In genomic region chr11:129364143-129364654, GRCh38 we compare ENCODE assay signal across 8 cellular contexts. TPM values are rescaled to one million over a fixed set of nuclear protein-coding genes. Genes with fewer than 3 reads are reported as not detected.
A peak's percentile ranks its signal among the peaks of the same experiment; 100 is the strongest.
DNase-seq lines count a peak whose midpoint lies in the region; TF ChIP-seq lines count a peak whose summit lies in the region.

No MANE protein-coding gene starts in this region.

- DNase-seq in GM10248 (ENCODE audit: extremely low spot score) (peak; percentile 69), HCEC 1CT (peak; percentile 82), MG63 (peak; percentile 79), SJCRH30 (peak; percentile 75 to 85), head of caudate nucleus (peak; percentile 57 to 89 (median 79)), progenitor cell of endocrine pancreas (ENCODE audit: low spot score, unreplicated experiment) (peak; percentile 81), uterus (peak; percentile 26 to 56)
- DNase-seq in activated naive CD4-positive, alpha-beta T cell (lab: John Stamatoyannopoulos, UW) = peak; percentile 27 to 67 (median 48)

- peaks cover 12% of the 10 kb centered on the region for H3K9me3 Mint-ChIP-seq in progenitor cell of endocrine pancreas (ENCODE audit: low read depth)

- H3K4me3 ChIP-seq in MG63 (no peak overlapping the region), SJCRH30 (no peak overlapping the region), uterus (no peak overlapping the region)

- H3K9me3 ChIP-seq in MG63 (peaks cover 12% of the 10 kb centered on the region), SJCRH30 (replicated peaks) (no peaks in the 10 kb centered on the region), uterus (no peaks in the 10 kb centered on the region)

- peaks cover 48% of the 10 kb centered on the region for H3K27me3 ChIP-seq in MG63
- no peaks in the 10 kb centered on the region for H3K27me3 ChIP-seq in SJCRH30
- peaks cover 0 to 18% of the 10 kb centered on the region in 2 donors for H3K27me3 ChIP-seq in uterus

- H3K36me3 ChIP-seq in MG63 = no peaks in the 10 kb centered on the region
- no peaks in the 10 kb centered on the region for H3K36me3 ChIP-seq in SJCRH30
- H3K36me3 ChIP-seq in uterus = no peaks in the 10 kb centered on the region

- CTCF ChIA-PET in GM10248 (lab: Yijun Ruan, JAX) = interaction anchor here (0.7 to 4.6 kb wide), 7 partner anchors 15 to 767 kb away, joined by 3 to 53 read pairs (median 3); no protein-coding TSS in a partner anchor

- H3K27ac ChIP-seq in SJCRH30 = no peak overlapping the region
- no peak overlapping the region for H3K27ac ChIP-seq in uterus

- TF ChIP-seq CTCF in GM10248 (IDR thresholded peaks at IDR 0.05; ENCODE audit: control extremely low read depth, extremely low read depth, low read depth, missing control alignments) (peak; percentile 100), progenitor cell of endocrine pancreas (IDR thresholded peaks at IDR 0.05; ENCODE audit: unreplicated experiment) (peak; percentile 100), uterus (IDR thresholded peaks at IDR 0.05) (peak; percentile 69 to 75 (median 74))

- H3K27me3 Mint-ChIP-seq in progenitor cell of endocrine pancreas = peaks cover 18% of the 10 kb centered on the region

- H3K4me1 ChIP-seq in SJCRH30 (no peaks in the 10 kb centered on the region), uterus (no peaks in the 10 kb centered on the region)

- intact Hi-C loops in head of caudate nucleus (cut with DNase I) = loop anchor here (5.0 kb wide), 1 partner anchor 383 kb away; no protein-coding TSS in a partner anchor
- intact Hi-C loops in uterus (cut with DNase I; ENCODE audit: low total_unique reads) = no loop called here

- H3K36me3 Mint-ChIP-seq in progenitor cell of endocrine pancreas (ENCODE audit: insufficient read depth) = no peaks in the 10 kb centered on the region

- H3K4me1 Mint-ChIP-seq in progenitor cell of endocrine pancreas (ENCODE audit: low read depth) = peaks cover 16% of the 10 kb centered on the region

- H3K4me3 Mint-ChIP-seq in progenitor cell of endocrine pancreas (ENCODE audit: low read depth) = no peak overlapping the region

- TF ChIP-seq POLR2A in uterus (IDR thresholded peaks at IDR 0.05) = no peak

- POLR2A ChIA-PET in GM10248 (lab: Yijun Ruan, JAX) = no interaction called here

- no peak overlapping the region for H3K27ac Mint-ChIP-seq in progenitor cell of endocrine pancreas

RNA-seq across cellular contexts. Expression of gene BARX2, which starts 11.4 kb away (rescaled TPM):
- total RNA-seq in MG63 (2014; rRNA removed; shearing (Covaris generic); ENCODE audit: low replicate concordance) = not detected in 2 replicates
- total RNA-seq in SJCRH30 (2014; rRNA removed; shearing (Covaris generic)) = 0.06 and 0.18 TPM in 2 replicates
- 2.4 and 3.7 TPM in 2 replicates for total RNA-seq in progenitor cell of endocrine pancreas
- under 1 TPM in 1 of 4 donors, not detected in 3; 0.83 TPM for total RNA-seq in uterus
